ENCODE assay signal across 2 cellular contexts in the genomic region with DNA sequence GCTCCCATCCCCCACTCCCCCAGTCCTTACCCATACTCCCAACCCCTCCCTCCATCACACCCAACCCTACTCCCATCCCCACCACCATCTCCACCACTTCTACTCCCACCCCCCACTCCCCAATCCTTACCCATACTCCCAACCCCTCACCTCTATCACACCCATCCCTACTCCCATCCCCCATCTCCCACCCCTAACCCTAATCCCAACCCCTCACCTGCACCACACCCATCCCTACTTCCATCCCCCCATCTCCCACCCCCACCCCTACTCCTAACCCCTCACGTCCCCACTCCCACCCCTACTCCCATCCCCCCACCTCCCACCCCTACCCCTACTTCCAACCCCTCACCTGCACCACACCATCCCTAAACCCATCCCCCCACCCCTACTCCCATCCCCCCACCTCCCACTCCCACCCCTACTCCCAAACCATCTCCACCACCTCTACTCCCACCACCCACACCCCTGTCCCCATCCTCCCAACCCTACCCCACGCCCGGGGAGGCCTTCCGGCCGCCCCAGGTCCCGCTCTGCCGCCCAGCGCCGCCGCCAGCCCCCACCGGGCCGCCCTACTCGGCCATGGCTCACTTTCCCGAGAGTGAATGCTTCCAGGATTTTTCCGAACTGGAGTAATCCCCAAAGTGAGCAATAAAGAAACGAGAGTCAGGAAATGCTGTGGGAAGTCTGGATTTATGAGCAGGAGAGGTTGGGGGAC.
TF ChIP-seq lines count a peak whose summit lies in the region.

No MANE protein-coding gene starts in this region.

TF ChIP-seq in HepG2, 621 proteins besides CTCF, POLR2A, EP300 and RAD21:
- TF ChIP-seq, protein P1, sequence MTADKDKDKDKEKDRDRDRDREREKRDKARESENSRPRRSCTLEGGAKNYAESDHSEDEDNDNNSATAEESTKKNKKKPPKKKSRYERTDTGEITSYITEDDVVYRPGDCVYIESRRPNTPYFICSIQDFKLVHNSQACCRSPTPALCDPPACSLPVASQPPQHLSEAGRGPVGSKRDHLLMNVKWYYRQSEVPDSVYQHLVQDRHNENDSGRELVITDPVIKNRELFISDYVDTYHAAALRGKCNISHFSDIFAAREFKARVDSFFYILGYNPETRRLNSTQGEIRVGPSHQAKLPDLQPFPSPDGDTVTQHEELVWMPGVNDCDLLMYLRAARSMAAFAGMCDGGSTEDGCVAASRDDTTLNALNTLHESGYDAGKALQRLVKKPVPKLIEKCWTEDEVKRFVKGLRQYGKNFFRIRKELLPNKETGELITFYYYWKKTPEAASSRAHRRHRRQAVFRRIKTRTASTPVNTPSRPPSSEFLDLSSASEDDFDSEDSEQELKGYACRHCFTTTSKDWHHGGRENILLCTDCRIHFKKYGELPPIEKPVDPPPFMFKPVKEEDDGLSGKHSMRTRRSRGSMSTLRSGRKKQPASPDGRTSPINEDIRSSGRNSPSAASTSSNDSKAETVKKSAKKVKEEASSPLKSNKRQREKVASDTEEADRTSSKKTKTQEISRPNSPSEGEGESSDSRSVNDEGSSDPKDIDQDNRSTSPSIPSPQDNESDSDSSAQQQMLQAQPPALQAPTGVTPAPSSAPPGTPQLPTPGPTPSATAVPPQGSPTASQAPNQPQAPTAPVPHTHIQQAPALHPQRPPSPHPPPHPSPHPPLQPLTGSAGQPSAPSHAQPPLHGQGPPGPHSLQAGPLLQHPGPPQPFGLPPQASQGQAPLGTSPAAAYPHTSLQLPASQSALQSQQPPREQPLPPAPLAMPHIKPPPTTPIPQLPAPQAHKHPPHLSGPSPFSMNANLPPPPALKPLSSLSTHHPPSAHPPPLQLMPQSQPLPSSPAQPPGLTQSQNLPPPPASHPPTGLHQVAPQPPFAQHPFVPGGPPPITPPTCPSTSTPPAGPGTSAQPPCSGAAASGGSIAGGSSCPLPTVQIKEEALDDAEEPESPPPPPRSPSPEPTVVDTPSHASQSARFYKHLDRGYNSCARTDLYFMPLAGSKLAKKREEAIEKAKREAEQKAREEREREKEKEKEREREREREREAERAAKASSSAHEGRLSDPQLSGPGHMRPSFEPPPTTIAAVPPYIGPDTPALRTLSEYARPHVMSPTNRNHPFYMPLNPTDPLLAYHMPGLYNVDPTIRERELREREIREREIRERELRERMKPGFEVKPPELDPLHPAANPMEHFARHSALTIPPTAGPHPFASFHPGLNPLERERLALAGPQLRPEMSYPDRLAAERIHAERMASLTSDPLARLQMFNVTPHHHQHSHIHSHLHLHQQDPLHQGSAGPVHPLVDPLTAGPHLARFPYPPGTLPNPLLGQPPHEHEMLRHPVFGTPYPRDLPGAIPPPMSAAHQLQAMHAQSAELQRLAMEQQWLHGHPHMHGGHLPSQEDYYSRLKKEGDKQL (CRISPR knock-in tag; IDR thresholded peaks at IDR 0.05; ENCODE audit: low read depth): no peak
- TF ChIP-seq CC2D1A (CRISPR knock-in tag; IDR thresholded peaks at IDR 0.05) (no peak), SNAI1 (CRISPR knock-in tag; IDR thresholded peaks at IDR 0.05; ENCODE audit: borderline replicate concordance) (no peak), NR2F2 (IDR thresholded peaks at IDR 0.05; ENCODE audit: borderline replicate concordance, low read depth) (no peak), HNRNPK (IDR thresholded peaks at IDR 0.05; ENCODE audit: low read depth, low read length, poor library complexity, severe bottlenecking) (peak; percentile 70)
- TF ChIP-seq, protein P2, sequence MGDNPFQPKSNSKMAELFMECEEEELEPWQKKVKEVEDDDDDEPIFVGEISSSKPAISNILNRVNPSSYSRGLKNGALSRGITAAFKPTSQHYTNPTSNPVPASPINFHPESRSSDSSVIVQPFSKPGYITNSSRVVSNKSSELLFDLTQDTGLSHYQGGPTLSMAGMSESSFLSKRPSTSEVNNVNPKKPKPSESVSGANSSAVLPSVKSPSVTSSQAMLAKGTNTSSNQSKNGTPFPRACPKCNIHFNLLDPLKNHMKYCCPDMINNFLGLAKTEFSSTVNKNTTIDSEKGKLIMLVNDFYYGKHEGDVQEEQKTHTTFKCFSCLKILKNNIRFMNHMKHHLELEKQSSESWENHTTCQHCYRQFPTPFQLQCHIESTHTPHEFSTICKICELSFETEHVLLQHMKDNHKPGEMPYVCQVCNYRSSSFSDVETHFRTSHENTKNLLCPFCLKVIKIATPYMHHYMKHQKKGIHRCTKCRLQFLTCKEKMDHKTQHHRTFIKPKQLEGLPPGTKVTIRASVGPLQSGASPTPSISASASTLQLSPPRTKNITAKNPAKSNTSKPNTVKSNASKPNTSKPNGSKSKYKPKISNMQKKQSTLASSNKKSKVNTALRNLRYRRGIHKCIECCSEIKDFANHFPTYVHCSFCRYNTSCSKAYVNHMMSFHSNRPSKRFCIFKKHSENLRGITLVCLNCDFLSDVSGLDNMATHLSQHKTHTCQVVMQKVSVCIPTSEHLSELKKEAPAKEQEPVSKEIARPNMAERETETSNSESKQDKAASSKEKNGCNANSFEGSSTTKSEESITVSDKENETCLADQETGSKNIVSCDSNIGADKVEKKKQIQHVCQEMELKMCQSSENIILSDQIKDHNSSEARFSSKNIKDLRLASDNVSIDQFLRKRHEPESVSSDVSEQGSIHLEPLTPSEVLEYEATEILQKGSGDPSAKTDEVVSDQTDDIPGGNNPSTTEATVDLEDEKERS (CRISPR knock-in tag; IDR thresholded peaks at IDR 0.05): no peak

TF ChIP-seq in GM23338, 12 proteins besides CTCF, POLR2A, EP300 and RAD21:
- TF ChIP-seq, protein P3, sequence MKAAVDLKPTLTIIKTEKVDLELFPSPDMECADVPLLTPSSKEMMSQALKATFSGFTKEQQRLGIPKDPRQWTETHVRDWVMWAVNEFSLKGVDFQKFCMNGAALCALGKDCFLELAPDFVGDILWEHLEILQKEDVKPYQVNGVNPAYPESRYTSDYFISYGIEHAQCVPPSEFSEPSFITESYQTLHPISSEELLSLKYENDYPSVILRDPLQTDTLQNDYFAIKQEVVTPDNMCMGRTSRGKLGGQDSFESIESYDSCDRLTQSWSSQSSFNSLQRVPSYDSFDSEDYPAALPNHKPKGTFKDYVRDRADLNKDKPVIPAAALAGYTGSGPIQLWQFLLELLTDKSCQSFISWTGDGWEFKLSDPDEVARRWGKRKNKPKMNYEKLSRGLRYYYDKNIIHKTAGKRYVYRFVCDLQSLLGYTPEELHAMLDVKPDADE (IDR thresholded peaks at IDR 0.05): no peak
- TF ChIP-seq, protein P4, sequence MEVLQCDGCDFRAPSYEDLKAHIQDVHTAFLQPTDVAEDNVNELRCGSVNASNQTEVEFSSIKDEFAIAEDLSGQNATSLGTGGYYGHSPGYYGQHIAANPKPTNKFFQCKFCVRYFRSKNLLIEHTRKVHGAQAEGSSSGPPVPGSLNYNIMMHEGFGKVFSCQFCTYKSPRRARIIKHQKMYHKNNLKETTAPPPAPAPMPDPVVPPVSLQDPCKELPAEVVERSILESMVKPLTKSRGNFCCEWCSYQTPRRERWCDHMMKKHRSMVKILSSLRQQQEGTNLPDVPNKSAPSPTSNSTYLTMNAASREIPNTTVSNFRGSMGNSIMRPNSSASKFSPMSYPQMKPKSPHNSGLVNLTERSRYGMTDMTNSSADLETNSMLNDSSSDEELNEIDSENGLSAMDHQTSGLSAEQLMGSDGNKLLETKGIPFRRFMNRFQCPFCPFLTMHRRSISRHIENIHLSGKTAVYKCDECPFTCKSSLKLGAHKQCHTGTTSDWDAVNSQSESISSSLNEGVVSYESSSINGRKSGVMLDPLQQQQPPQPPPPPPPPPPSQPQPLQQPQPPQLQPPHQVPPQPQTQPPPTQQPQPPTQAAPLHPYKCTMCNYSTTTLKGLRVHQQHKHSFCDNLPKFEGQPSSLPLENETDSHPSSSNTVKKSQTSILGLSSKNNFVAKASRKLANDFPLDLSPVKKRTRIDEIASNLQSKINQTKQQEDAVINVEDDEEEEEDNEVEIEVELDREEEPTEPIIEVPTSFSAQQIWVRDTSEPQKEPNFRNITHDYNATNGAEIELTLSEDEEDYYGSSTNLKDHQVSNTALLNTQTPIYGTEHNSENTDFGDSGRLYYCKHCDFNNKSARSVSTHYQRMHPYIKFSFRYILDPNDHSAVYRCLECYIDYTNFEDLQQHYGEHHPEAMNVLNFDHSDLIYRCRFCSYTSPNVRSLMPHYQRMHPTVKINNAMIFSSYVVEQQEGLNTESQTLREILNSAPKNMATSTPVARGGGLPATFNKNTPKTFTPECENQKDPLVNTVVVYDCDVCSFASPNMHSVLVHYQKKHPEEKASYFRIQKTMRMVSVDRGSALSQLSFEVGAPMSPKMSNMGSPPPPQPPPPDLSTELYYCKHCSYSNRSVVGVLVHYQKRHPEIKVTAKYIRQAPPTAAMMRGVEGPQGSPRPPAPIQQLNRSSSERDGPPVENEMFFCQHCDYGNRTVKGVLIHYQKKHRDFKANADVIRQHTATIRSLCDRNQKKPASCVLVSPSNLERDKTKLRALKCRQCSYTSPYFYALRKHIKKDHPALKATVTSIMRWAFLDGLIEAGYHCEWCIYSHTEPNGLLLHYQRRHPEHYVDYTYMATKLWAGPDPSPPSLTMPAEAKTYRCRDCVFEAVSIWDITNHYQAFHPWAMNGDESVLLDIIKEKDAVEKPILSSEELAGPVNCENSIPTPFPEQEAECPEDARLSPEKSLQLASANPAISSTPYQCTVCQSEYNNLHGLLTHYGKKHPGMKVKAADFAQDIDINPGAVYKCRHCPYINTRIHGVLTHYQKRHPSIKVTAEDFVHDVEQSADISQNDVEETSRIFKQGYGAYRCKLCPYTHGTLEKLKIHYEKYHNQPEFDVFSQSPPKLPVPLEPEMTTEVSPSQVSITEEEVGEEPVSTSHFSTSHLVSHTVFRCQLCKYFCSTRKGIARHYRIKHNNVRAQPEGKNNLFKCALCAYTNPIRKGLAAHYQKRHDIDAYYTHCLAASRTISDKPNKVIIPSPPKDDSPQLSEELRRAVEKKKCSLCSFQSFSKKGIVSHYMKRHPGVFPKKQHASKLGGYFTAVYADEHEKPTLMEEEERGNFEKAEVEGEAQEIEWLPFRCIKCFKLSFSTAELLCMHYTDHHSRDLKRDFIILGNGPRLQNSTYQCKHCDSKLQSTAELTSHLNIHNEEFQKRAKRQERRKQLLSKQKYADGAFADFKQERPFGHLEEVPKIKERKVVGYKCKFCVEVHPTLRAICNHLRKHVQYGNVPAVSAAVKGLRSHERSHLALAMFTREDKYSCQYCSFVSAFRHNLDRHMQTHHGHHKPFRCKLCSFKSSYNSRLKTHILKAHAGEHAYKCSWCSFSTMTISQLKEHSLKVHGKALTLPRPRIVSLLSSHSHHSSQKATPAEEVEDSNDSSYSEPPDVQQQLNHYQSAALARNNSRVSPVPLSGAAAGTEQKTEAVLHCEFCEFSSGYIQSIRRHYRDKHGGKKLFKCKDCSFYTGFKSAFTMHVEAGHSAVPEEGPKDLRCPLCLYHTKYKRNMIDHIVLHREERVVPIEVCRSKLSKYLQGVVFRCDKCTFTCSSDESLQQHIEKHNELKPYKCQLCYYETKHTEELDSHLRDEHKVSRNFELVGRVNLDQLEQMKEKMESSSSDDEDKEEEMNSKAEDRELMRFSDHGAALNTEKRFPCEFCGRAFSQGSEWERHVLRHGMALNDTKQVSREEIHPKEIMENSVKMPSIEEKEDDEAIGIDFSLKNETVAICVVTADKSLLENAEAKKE (CRISPR knock-in tag; IDR thresholded peaks at IDR 0.05): no peak
- TF ChIP-seq ZNF114 (CRISPR knock-in tag; IDR thresholded peaks at IDR 0.05) (no peak), NANOG (IDR thresholded peaks at IDR 0.05; ENCODE audit: borderline replicate concordance) (no peak), JUNB (IDR thresholded peaks at IDR 0.05; ENCODE audit: unreplicated experiment) (no peak), ZNF331 (CRISPR knock-in tag; IDR thresholded peaks at IDR 0.05; ENCODE audit: low read depth) (no peak), STAT1 (IDR thresholded peaks at IDR 0.05; ENCODE audit: unreplicated experiment) (no peak)
- TF ChIP-seq, protein P5, sequence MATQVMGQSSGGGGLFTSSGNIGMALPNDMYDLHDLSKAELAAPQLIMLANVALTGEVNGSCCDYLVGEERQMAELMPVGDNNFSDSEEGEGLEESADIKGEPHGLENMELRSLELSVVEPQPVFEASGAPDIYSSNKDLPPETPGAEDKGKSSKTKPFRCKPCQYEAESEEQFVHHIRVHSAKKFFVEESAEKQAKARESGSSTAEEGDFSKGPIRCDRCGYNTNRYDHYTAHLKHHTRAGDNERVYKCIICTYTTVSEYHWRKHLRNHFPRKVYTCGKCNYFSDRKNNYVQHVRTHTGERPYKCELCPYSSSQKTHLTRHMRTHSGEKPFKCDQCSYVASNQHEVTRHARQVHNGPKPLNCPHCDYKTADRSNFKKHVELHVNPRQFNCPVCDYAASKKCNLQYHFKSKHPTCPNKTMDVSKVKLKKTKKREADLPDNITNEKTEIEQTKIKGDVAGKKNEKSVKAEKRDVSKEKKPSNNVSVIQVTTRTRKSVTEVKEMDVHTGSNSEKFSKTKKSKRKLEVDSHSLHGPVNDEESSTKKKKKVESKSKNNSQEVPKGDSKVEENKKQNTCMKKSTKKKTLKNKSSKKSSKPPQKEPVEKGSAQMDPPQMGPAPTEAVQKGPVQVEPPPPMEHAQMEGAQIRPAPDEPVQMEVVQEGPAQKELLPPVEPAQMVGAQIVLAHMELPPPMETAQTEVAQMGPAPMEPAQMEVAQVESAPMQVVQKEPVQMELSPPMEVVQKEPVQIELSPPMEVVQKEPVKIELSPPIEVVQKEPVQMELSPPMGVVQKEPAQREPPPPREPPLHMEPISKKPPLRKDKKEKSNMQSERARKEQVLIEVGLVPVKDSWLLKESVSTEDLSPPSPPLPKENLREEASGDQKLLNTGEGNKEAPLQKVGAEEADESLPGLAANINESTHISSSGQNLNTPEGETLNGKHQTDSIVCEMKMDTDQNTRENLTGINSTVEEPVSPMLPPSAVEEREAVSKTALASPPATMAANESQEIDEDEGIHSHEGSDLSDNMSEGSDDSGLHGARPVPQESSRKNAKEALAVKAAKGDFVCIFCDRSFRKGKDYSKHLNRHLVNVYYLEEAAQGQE (IDR thresholded peaks at IDR 0.05; ENCODE audit: unreplicated experiment): no peak
TF ChIP-seq in GM23338: peak in this region for 0.
